14 cellular contexts compared by ENCODE assay signal in genomic region chr3:196180346-196180745, GRCh38. TPM values are rescaled to one million over a fixed set of nuclear protein-coding genes. Genes with fewer than 3 reads are reported as not detected.
DNase-seq lines count a peak whose midpoint lies in the region; ATAC-seq lines count a peak whose summit lies in the region.
"Had no signal": no experiment of that assay in that cellular context is flagged by ENCODE, and none has a peak within 500 bp of the region (broad histone marks: within the 10 kb centered on the region; RNA-seq: fewer than 3 reads in every experiment).

No MANE protein-coding gene starts in this region.

- H3K9me3 Mint-ChIP-seq in activated CD8-positive, alpha-beta memory T cell treated with anti-CD3 and anti-CD28 coated beads, Interleukin-2, amount 10 ng/mL, durations not matched to agents 7 days and 5 days (ENCODE audit: low read depth): no peaks in the 10 kb centered on the region
- H3K9me3 Mint-ChIP-seq in T-cell: no peaks in the 10 kb centered on the region
- no peaks in the 10 kb centered on the region for H3K9me3 Mint-ChIP-seq in effector memory CD8-positive, alpha-beta T cell
- H3K9me3 Mint-ChIP-seq in stimulated activated naive CD8-positive, alpha-beta T cell treated with anti-CD3 and anti-CD28 coated beads, Interleukin-15, amount 100 ng/mL, for 72 hours: no peaks in the 10 kb centered on the region

- no peak for ATAC-seq in activated CD8-positive, alpha-beta memory T cell treated with anti-CD3 and anti-CD28 coated beads, Interleukin-2, amount 10 ng/mL, durations not matched to agents 7 days and 5 days
- ATAC-seq in T-cell (replicated peaks in 1 of 4): no peak
- ATAC-seq in effector memory CD8-positive, alpha-beta T cell (replicated peaks): no peak
- ATAC-seq in stimulated activated naive CD8-positive, alpha-beta T cell treated with anti-CD3 and anti-CD28 coated beads, Interleukin-15, amount 100 ng/mL, for 72 hours: no peak
- ATAC-seq: A549 had no signal

- CTCF ChIA-PET in activated CD8-positive, alpha-beta memory T cell treated with anti-CD3 and anti-CD28 coated beads, Interleukin-2, amount 10 ng/mL, durations not matched to agents 7 days and 5 days (lab: Charles Lee): interaction anchor here (0.9 to 4.7 kb wide), 13 partner anchors 11 to 107 kb away, joined by 3 to 54 read pairs (median 6); no protein-coding TSS in a partner anchor
- CTCF ChIA-PET in T-cell (lab: Charles Lee): interaction anchor here (0.6 to 2.0 kb wide), 5 partner anchors 13 to 110 kb away, joined by 3 to 11 read pairs (median 3); no protein-coding TSS in a partner anchor

- DNase-seq in activated CD8-positive, alpha-beta memory T cell treated with anti-CD3 and anti-CD28 coated beads, Interleukin-2, amount 10 ng/mL, durations not matched to agents 7 days and 5 days: no peak
- no peak for DNase-seq in activated CD8-positive, alpha-beta memory T cell treated with anti-CD3 and anti-CD28 coated beads for 24 hours
- DNase-seq in T-cell (no peak), activated gamma-delta T cell treated with Interleukin-2 at 50 U/mL for 16 hours (no peak), pons (ENCODE audit: low spot score) (no peak), HPDE6-E6E7 (ENCODE audit: extremely low spot score) (no peak)
- DNase-seq in effector memory CD8-positive, alpha-beta T cell: no peak
- DNase-seq in stimulated activated naive CD8-positive, alpha-beta T cell treated with anti-CD3 and anti-CD28 coated beads, Interleukin-15, amount 100 ng/mL, for 72 hours: no peak

- no peaks in the 10 kb centered on the region for H3K27me3 Mint-ChIP-seq in activated CD8-positive, alpha-beta memory T cell treated with anti-CD3 and anti-CD28 coated beads, Interleukin-2, amount 10 ng/mL, durations not matched to agents 7 days and 5 days
- H3K27me3 Mint-ChIP-seq in T-cell: no peaks in the 10 kb centered on the region
- no peaks in the 10 kb centered on the region for H3K27me3 Mint-ChIP-seq in effector memory CD8-positive, alpha-beta T cell
- no peaks in the 10 kb centered on the region for H3K27me3 Mint-ChIP-seq in stimulated activated naive CD8-positive, alpha-beta T cell treated with anti-CD3 and anti-CD28 coated beads, Interleukin-15, amount 100 ng/mL, for 72 hours

- peak overlapping the region; percentile 99 for H3K27ac Mint-ChIP-seq in activated CD8-positive, alpha-beta memory T cell treated with anti-CD3 and anti-CD28 coated beads, Interleukin-2, amount 10 ng/mL, durations not matched to agents 7 days and 5 days
- H3K27ac Mint-ChIP-seq in T-cell: peak overlapping the region; percentile 97 to 98
- H3K27ac Mint-ChIP-seq in effector memory CD8-positive, alpha-beta T cell: peak overlapping the region; percentile 96 to 97
- H3K27ac Mint-ChIP-seq in stimulated activated naive CD8-positive, alpha-beta T cell treated with anti-CD3 and anti-CD28 coated beads, Interleukin-15, amount 100 ng/mL, for 72 hours: peak overlapping the region; percentile 95 to 98

- peaks cover 6% of the 10 kb centered on the region for H3K36me3 Mint-ChIP-seq in activated CD8-positive, alpha-beta memory T cell treated with anti-CD3 and anti-CD28 coated beads, Interleukin-2, amount 10 ng/mL, durations not matched to agents 7 days and 5 days
- no peaks in the 10 kb centered on the region for H3K36me3 Mint-ChIP-seq in T-cell
- peaks cover 10% of the 10 kb centered on the region for H3K36me3 Mint-ChIP-seq in effector memory CD8-positive, alpha-beta T cell (ENCODE audit: insufficient read depth)

- peak overlapping the region; percentile 57 for H3K4me3 Mint-ChIP-seq in activated CD8-positive, alpha-beta memory T cell treated with anti-CD3 and anti-CD28 coated beads, Interleukin-2, amount 10 ng/mL, durations not matched to agents 7 days and 5 days
- peak overlapping the region; percentile 65 to 76 (median 75) for H3K4me3 Mint-ChIP-seq in T-cell
- H3K4me3 Mint-ChIP-seq in effector memory CD8-positive, alpha-beta T cell: peak overlapping the region; percentile 81 to 83
- H3K4me3 Mint-ChIP-seq in stimulated activated naive CD8-positive, alpha-beta T cell treated with anti-CD3 and anti-CD28 coated beads, Interleukin-15, amount 100 ng/mL, for 72 hours: peak overlapping the region; percentile 79 to 80

- peaks cover 70% of the 10 kb centered on the region for H3K4me1 Mint-ChIP-seq in activated CD8-positive, alpha-beta memory T cell treated with anti-CD3 and anti-CD28 coated beads, Interleukin-2, amount 10 ng/mL, durations not matched to agents 7 days and 5 days
- H3K4me1 Mint-ChIP-seq in T-cell: peaks cover 26 to 57% (median 50%) of the 10 kb centered on the region in 3 donors
- H3K4me1 Mint-ChIP-seq in effector memory CD8-positive, alpha-beta T cell (ENCODE audit: low read depth in 2 of 2): peaks cover 42 to 44% of the 10 kb centered on the region in 2 donors
- H3K4me1 Mint-ChIP-seq in stimulated activated naive CD8-positive, alpha-beta T cell treated with anti-CD3 and anti-CD28 coated beads, Interleukin-15, amount 100 ng/mL, for 72 hours: peaks cover 55% of the 10 kb centered on the region

- POLR2A ChIA-PET in T-cell (lab: Charles Lee): interaction anchor here (0.6 kb wide), 2 partner anchors 68 to 596 kb away, joined by 4 to 5 read pairs; no protein-coding TSS in a partner anchor

RNA-seq across cellular contexts. Expression of gene ZDHHC19, which starts 30.9 kb away (rescaled TPM):
- total RNA-seq in activated CD8-positive, alpha-beta memory T cell treated with anti-CD3 and anti-CD28 coated beads, Interleukin-2, amount 10 ng/mL, durations not matched to agents 7 days and 5 days: not detected
- total RNA-seq in T-cell: under 1 TPM in 2 of 5 donors, not detected in 3; 0.49 to 0.54 TPM
- total RNA-seq: esophagus muscularis mucosa; PC-9; right atrium auricular region; T-helper 2 cell treated with Interferon-gamma antibody and Interleukin-4, amounts not matched to agents 100 ng/mL and 5 ng/mL, for 36 hours; ureter had no signal

RNA-seq across cellular contexts. Expression of gene SLC51A, which starts 36.0 kb away (rescaled TPM):
- total RNA-seq in activated CD8-positive, alpha-beta memory T cell treated with anti-CD3 and anti-CD28 coated beads, Interleukin-2, amount 10 ng/mL, durations not matched to agents 7 days and 5 days: not detected
- not detected for total RNA-seq in T-cell
- total RNA-seq: esophagus muscularis mucosa; T-helper 2 cell treated with Interferon-gamma antibody and Interleukin-4, amounts not matched to agents 100 ng/mL and 5 ng/mL, for 36 hours; ureter had no signal
